In genomic region chr14:58288106-58288792, GRCh38 we compare ENCODE assay signal across 15 cellular contexts. TPM values are rescaled to one million over a fixed set of nuclear protein-coding genes. Genes with fewer than 3 reads are reported as not detected.
A peak's percentile ranks its signal among the peaks of the same experiment; 100 is the strongest.
DNase-seq lines count a peak whose midpoint lies in the region; ATAC-seq lines count a peak whose summit lies in the region.
"Had no signal": no experiment of that assay in that cellular context is flagged by ENCODE, and none has a peak within 500 bp of the region (broad histone marks: within the 10 kb centered on the region; RNA-seq: fewer than 3 reads in every experiment).

No MANE protein-coding gene starts in this region.

- ATAC-seq in activated CD8-positive, alpha-beta T cell treated with anti-CD3 and anti-CD28 coated beads, Interleukin-2, amount 10 ng/mL, durations not matched to agents 7 days and 5 days, result no peak
- ATAC-seq in stimulated activated effector memory CD8-positive, alpha-beta T cell treated with anti-CD3 and anti-CD28 coated beads, Interleukin-12 subunit alpha, Interleukin-12 subunit beta, amount 100 ng/mL, for 72 hours, result no peak
- ATAC-seq in GM19035 (IDR thresholded peaks at IDR 0.05; ENCODE audit: unreplicated experiment) (no peak), GM19351 (IDR thresholded peaks at IDR 0.05; ENCODE audit: unreplicated experiment) (no peak)

- CTCF ChIA-PET in activated CD8-positive, alpha-beta T cell treated with anti-CD3 and anti-CD28 coated beads, Interleukin-2, amount 10 ng/mL, durations not matched to agents 7 days and 5 days (lab: Charles Lee), result no interaction called here

- peaks cover 34% of the 10 kb centered on the region for H3K36me3 Mint-ChIP-seq in activated naive CD4-positive, alpha-beta T cell treated with anti-CD3 and anti-CD28 coated beads, Interleukin-2, amount 50 U/mL, for 24 hours
- peaks cover 76% of the 10 kb centered on the region for H3K36me3 Mint-ChIP-seq in activated CD8-positive, alpha-beta T cell treated with anti-CD3 and anti-CD28 coated beads, Interleukin-2, amount 10 ng/mL, durations not matched to agents 7 days and 5 days (ENCODE audit: low read depth)
- peaks cover 99% of the 10 kb centered on the region for H3K36me3 Mint-ChIP-seq in stimulated activated effector memory CD8-positive, alpha-beta T cell treated with anti-CD3 and anti-CD28 coated beads, Interleukin-12 subunit alpha, Interleukin-12 subunit beta, amount 100 ng/mL, for 72 hours

- DNase-seq in activated naive CD4-positive, alpha-beta T cell treated with anti-CD3 and anti-CD28 coated beads, Interleukin-2, amount 50 U/mL, for 16 hours, result no peak
- DNase-seq in activated CD8-positive, alpha-beta T cell treated with anti-CD3 and anti-CD28 coated beads, Interleukin-2, amount 10 ng/mL, durations not matched to agents 7 days and 5 days, result no peak
- DNase-seq in fibroblast of peridontal ligament (ENCODE audit: extremely low read depth), result peak; percentile 77
- DNase-seq in stimulated activated effector memory CD8-positive, alpha-beta T cell treated with anti-CD3 and anti-CD28 coated beads, Interleukin-12 subunit alpha, Interleukin-12 subunit beta, amount 100 ng/mL, for 72 hours (ENCODE audit: low spot score in 2 of 2), result no peak
- DNase-seq in NCI-H748 (lab: John Stamatoyannopoulos, UW; ENCODE audit: unreplicated experiment), result no peak
- DNase-seq: activated T-cell treated with anti-CD3 and anti-CD28 coated beads for 4 hours; anterior cingulate cortex; Calu3; head of caudate nucleus; small intestine; stimulated activated naive CD4-positive, alpha-beta T cell treated with Interleukin-2 at 50 U/mL for 16 hours; T-helper 1 cell had no signal

- H3K27me3 Mint-ChIP-seq in activated naive CD4-positive, alpha-beta T cell treated with anti-CD3 and anti-CD28 coated beads, Interleukin-2, amount 50 U/mL, for 24 hours, result no peaks in the 10 kb centered on the region
- no peaks in the 10 kb centered on the region for H3K27me3 Mint-ChIP-seq in activated CD8-positive, alpha-beta T cell treated with anti-CD3 and anti-CD28 coated beads, Interleukin-2, amount 10 ng/mL, durations not matched to agents 7 days and 5 days (ENCODE audit: low read depth)

- peak overlapping the region; percentile 74 for H3K27ac Mint-ChIP-seq in activated naive CD4-positive, alpha-beta T cell treated with anti-CD3 and anti-CD28 coated beads, Interleukin-2, amount 50 U/mL, for 24 hours
- H3K27ac Mint-ChIP-seq in activated CD8-positive, alpha-beta T cell treated with anti-CD3 and anti-CD28 coated beads, Interleukin-2, amount 10 ng/mL, durations not matched to agents 7 days and 5 days, result peak overlapping the region; percentile 9
- peak overlapping the region; percentile 63 for H3K27ac Mint-ChIP-seq in stimulated activated effector memory CD8-positive, alpha-beta T cell treated with anti-CD3 and anti-CD28 coated beads, Interleukin-12 subunit alpha, Interleukin-12 subunit beta, amount 100 ng/mL, for 72 hours

- H3K9me3 Mint-ChIP-seq in activated naive CD4-positive, alpha-beta T cell treated with anti-CD3 and anti-CD28 coated beads, Interleukin-2, amount 50 U/mL, for 24 hours, result no peaks in the 10 kb centered on the region
- no peaks in the 10 kb centered on the region for H3K9me3 Mint-ChIP-seq in activated CD8-positive, alpha-beta T cell treated with anti-CD3 and anti-CD28 coated beads, Interleukin-2, amount 10 ng/mL, durations not matched to agents 7 days and 5 days (ENCODE audit: insufficient read depth)
- H3K9me3 Mint-ChIP-seq in stimulated activated effector memory CD8-positive, alpha-beta T cell treated with anti-CD3 and anti-CD28 coated beads, Interleukin-12 subunit alpha, Interleukin-12 subunit beta, amount 100 ng/mL, for 72 hours, result no peaks in the 10 kb centered on the region

- peaks cover 75% of the 10 kb centered on the region for H3K4me1 Mint-ChIP-seq in activated naive CD4-positive, alpha-beta T cell treated with anti-CD3 and anti-CD28 coated beads, Interleukin-2, amount 50 U/mL, for 24 hours
- peaks cover 34% of the 10 kb centered on the region for H3K4me1 Mint-ChIP-seq in activated CD8-positive, alpha-beta T cell treated with anti-CD3 and anti-CD28 coated beads, Interleukin-2, amount 10 ng/mL, durations not matched to agents 7 days and 5 days (ENCODE audit: low read depth)
- peaks cover 52% of the 10 kb centered on the region for H3K4me1 Mint-ChIP-seq in stimulated activated effector memory CD8-positive, alpha-beta T cell treated with anti-CD3 and anti-CD28 coated beads, Interleukin-12 subunit alpha, Interleukin-12 subunit beta, amount 100 ng/mL, for 72 hours

- no peak overlapping the region for H3K4me3 Mint-ChIP-seq in activated naive CD4-positive, alpha-beta T cell treated with anti-CD3 and anti-CD28 coated beads, Interleukin-2, amount 50 U/mL, for 24 hours
- no peak overlapping the region for H3K4me3 Mint-ChIP-seq in activated CD8-positive, alpha-beta T cell treated with anti-CD3 and anti-CD28 coated beads, Interleukin-2, amount 10 ng/mL, durations not matched to agents 7 days and 5 days
- H3K4me3 Mint-ChIP-seq in stimulated activated effector memory CD8-positive, alpha-beta T cell treated with anti-CD3 and anti-CD28 coated beads, Interleukin-12 subunit alpha, Interleukin-12 subunit beta, amount 100 ng/mL, for 72 hours, result no peak overlapping the region

- POLR2A ChIA-PET in activated CD8-positive, alpha-beta T cell treated with anti-CD3 and anti-CD28 coated beads, Interleukin-2, amount 10 ng/mL, durations not matched to agents 7 days and 5 days (lab: Charles Lee), result interaction anchor here (1.7 kb wide), 1 partner anchor 9 kb away, joined by 12 read pairs; the partner anchor contains the start of gene ARID4A

RNA-seq across cellular contexts. Expression of gene ARID4A, which starts 10.1 kb away (rescaled TPM):
- total RNA-seq in activated CD8-positive, alpha-beta T cell treated with anti-CD3 and anti-CD28 coated beads, Interleukin-2, amount 10 ng/mL, durations not matched to agents 7 days and 5 days, result 10 to 100 TPM; 27.0 to 28.0 TPM

RNA-seq across cellular contexts. Expression of gene PSMA3, which starts 43.6 kb away (rescaled TPM):
- 100 to 1,000 TPM; 257 to 275 TPM for total RNA-seq in activated CD8-positive, alpha-beta T cell treated with anti-CD3 and anti-CD28 coated beads, Interleukin-2, amount 10 ng/mL, durations not matched to agents 7 days and 5 days

Comparison
In these comparisons a context has a peak if more than half of its experiments do, and no peak if none do; other contexts are left out.
1. H3K27ac Mint-ChIP-seq: peak in every context shown above with its lines; median percentile 74 in activated naive CD4-positive, alpha-beta T cell treated with anti-CD3 and anti-CD28 coated beads, Interleukin-2, amount 50 U/mL, for 24 hours; 63 in stimulated activated effector memory CD8-positive, alpha-beta T cell treated with anti-CD3 and anti-CD28 coated beads, Interleukin-12 subunit alpha, Interleukin-12 subunit beta, amount 100 ng/mL, for 72 hours; 9 in activated CD8-positive, alpha-beta T cell treated with anti-CD3 and anti-CD28 coated beads, Interleukin-2, amount 10 ng/mL, durations not matched to agents 7 days and 5 days.